In the genomic region with DNA sequence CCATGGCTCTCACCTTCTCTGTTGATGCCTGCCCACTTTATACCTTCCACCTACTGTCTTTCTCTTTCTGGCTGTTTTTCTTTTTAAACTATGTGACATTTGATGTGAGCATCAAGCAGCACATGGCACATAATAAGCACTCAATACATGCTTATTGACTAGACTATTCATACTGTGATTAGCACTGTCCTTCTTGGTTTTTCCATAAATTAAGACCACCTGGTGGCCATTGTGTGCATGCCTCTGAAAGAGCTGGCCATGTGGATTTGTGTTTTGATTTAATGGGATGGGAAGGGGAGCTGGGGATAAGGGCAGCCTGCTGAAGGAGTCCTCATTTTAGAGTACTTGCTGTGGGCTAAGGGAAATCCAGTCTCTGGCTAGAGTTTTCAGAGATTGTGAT, we compare ENCODE assay signal across 17 cellular contexts.
"Had no signal": no experiment of that assay in that cellular context is flagged by ENCODE, and none has a peak within 500 bp of the region (broad histone marks: within the 10 kb centered on the region; RNA-seq: fewer than 3 reads in every experiment).

No MANE protein-coding gene starts in this region.

- H3K27me3 ChIP-seq: gastrocnemius medialis, heart right ventricle, pancreas, stomach, testis, upper lobe of right lung had no signal

- H3K36me3 ChIP-seq: gastrocnemius medialis, heart right ventricle, pancreas, upper lobe of right lung had no signal

- H3K4me1 Mint-ChIP-seq: activated CD4-positive, alpha-beta T cell treated with anti-CD3 and anti-CD28 coated beads for 36 hours had no signal

- H3K4me3 Mint-ChIP-seq: activated CD4-positive, alpha-beta T cell treated with anti-CD3 and anti-CD28 coated beads for 36 hours; activated CD8-positive, alpha-beta T cell treated with anti-CD3 and anti-CD28 coated beads for 36 hours; activated T-cell treated with anti-CD3 and anti-CD28 coated beads, Interleukin-2, amount 50 U/mL, for 4 hours had no signal

- DNase-seq: activated CD4-positive, alpha-beta T cell treated with anti-CD3 and anti-CD28 coated beads for 36 hours; activated CD8-positive, alpha-beta T cell treated with anti-CD3 and anti-CD28 coated beads for 36 hours; activated gamma-delta T cell; activated T-cell treated with anti-CD3 and anti-CD28 coated beads, Interleukin-2, amount 50 U/mL, for 4 hours; central memory CD4-positive, alpha-beta T cell; cortex of kidney; effector CD4-positive, alpha-beta T cell; gastrocnemius medialis; heart right ventricle; pancreas; stimulated activated CD4-positive, alpha-beta T cell treated with anti-CD3 and anti-CD28 coated beads, Interleukin-12 subunit alpha, Interleukin-12 subunit beta, amount 100 ng/mL, for 4 hours; stimulated activated CD4-positive, alpha-beta T cell treated with anti-CD3 and anti-CD28 coated beads, Interleukin-2, amount 100 ng/mL, for 24 hours; stomach; T-helper 2 cell; testis; upper lobe of right lung had no signal

- H3K4me3 ChIP-seq: gastrocnemius medialis, heart right ventricle, pancreas, stomach, testis, upper lobe of right lung had no signal

- ATAC-seq: activated CD4-positive, alpha-beta T cell treated with anti-CD3 and anti-CD28 coated beads for 36 hours; activated CD8-positive, alpha-beta T cell treated with anti-CD3 and anti-CD28 coated beads for 36 hours; activated naive CD4-positive, alpha-beta T cell treated with anti-CD3 and anti-CD28 coated beads, Interleukin-2, amount 50 U/mL, for 72 hours; activated T-cell treated with anti-CD3 and anti-CD28 coated beads, Interleukin-2, amount 50 U/mL, for 4 hours; gastrocnemius medialis; heart right ventricle; pancreas; upper lobe of right lung had no signal

- H3K27ac Mint-ChIP-seq: activated CD4-positive, alpha-beta T cell treated with anti-CD3 and anti-CD28 coated beads for 36 hours; activated CD8-positive, alpha-beta T cell treated with anti-CD3 and anti-CD28 coated beads for 36 hours; activated naive CD4-positive, alpha-beta T cell treated with anti-CD3 and anti-CD28 coated beads, Interleukin-2, amount 50 U/mL, for 72 hours had no signal

- H3K36me3 Mint-ChIP-seq: activated naive CD4-positive, alpha-beta T cell treated with anti-CD3 and anti-CD28 coated beads, Interleukin-2, amount 50 U/mL, for 72 hours had no signal
